Comparison of ENCODE assay signal across 20 cellular contexts in genomic region chr15:48360841-48361240, GRCh38. TPM values are rescaled to one million over a fixed set of nuclear protein-coding genes. Genes with fewer than 3 reads are reported as not detected.
A peak's percentile ranks its signal among the peaks of the same experiment; 100 is the strongest.
DNase-seq lines count a peak whose midpoint lies in the region; TF ChIP-seq lines count a peak whose summit lies in the region.
"Had no signal": no experiment of that assay in that cellular context is flagged by ENCODE, and none has a peak within 500 bp of the region (broad histone marks: within the 10 kb centered on the region; RNA-seq: fewer than 3 reads in every experiment).

No MANE protein-coding gene starts in this region.

- BruUV-seq in MCF 10A (replicated peaks; lab: Mats Ljungman, UMichigan), result no TSS peak

- DNase-seq in MCF 10A (ENCODE audit: unreplicated experiment) (peak; percentile 54), breast epithelium (ENCODE audit: low spot score in 2 of 2) (no peak), SK-N-MC (ENCODE audit: low read depth, low spot score) (no peak), fibroblast of mammary gland (ENCODE audit: low read depth) (peak; percentile 95), Ammon's horn (ENCODE audit: low spot score) (no peak), ovary (no peak), NCI-H748 (lab: John Stamatoyannopoulos, UW; ENCODE audit: unreplicated experiment) (no peak)
- DNase-seq in activated naive CD4-positive, alpha-beta T cell treated with Interleukin-2 at 50 U/mL for 16 hours, result no peak
- DNase-seq: amygdala; COR-L47; dermis blood vessel endothelial cell; hippocampal formation; KBM-7; left cardiac atrium; NCI-H146; NCI-H345; stimulated activated CD4-positive, alpha-beta T cell treated with anti-CD3 and anti-CD28 coated beads, Interleukin-4, amount 100 ng/mL, for 24 hours had no signal

- no peaks in the 10 kb centered on the region for H3K27me3 Mint-ChIP-seq in MCF 10A (ENCODE audit: insufficient read depth, unreplicated experiment)

- H3K4me1 ChIP-seq in breast epithelium (no peaks in the 10 kb centered on the region), ovary (ENCODE audit: insufficient read depth) (no peaks in the 10 kb centered on the region)

- H3K4me3 ChIP-seq in breast epithelium, result no peak overlapping the region
- H3K4me3 ChIP-seq in SK-N-MC, result no peak overlapping the region
- H3K4me3 ChIP-seq in fibroblast of mammary gland (ENCODE audit: control insufficient read depth, low read depth, low read length), result no peak overlapping the region
- no peak overlapping the region for H3K4me3 ChIP-seq in ovary

- CTCF ChIA-PET in MCF 10A (lab: Yijun Ruan, JAX), result interaction anchor here (1.4 to 3.6 kb wide), 3 partner anchors 20 to 495 kb away, joined by 3 to 35 read pairs (median 11); no protein-coding TSS in a partner anchor

- TF ChIP-seq EP300 in ovary (IDR thresholded peaks at IDR 0.05), result no peak

- H3K4me3 Mint-ChIP-seq in MCF 10A (ENCODE audit: unreplicated experiment), result no peak overlapping the region
- H3K4me3 Mint-ChIP-seq: type B pancreatic cell had no signal

- H3K4me1 Mint-ChIP-seq in MCF 10A (ENCODE audit: insufficient read depth, unreplicated experiment), result peaks cover 8% of the 10 kb centered on the region

- intact Hi-C loops in MCF 10A (cut with micrococcal nuclease), result no loop called here
- intact Hi-C loops in breast epithelium (cut with DNase I; ENCODE audit: low total_unique reads), result no loop called here
- intact Hi-C loops in ovary (cut with DNase I), result loop anchor here in 2 of 4 donors (5.0 to 10.0 kb wide), 2 partner anchors 284 to 441 kb away; partner anchors contain the start of gene FBN1 (in 1 of the 2)

- H3K27me3 ChIP-seq in breast epithelium, result no peaks in the 10 kb centered on the region
- no peaks in the 10 kb centered on the region for H3K27me3 ChIP-seq in ovary
- H3K27me3 ChIP-seq: neutrophil had no signal

- H3K27ac Mint-ChIP-seq in MCF 10A (ENCODE audit: low read depth, unreplicated experiment), result no peak overlapping the region
- H3K27ac Mint-ChIP-seq: activated T-helper 2 cell treated with anti-CD3 and anti-CD28 coated beads, Interferon-gamma antibody, Interleukin-2, Interleukin-4, amounts not matched to agents 10 μg/mL and 5 μg/mL and 100 μg/mL, durations not matched to agents 14 hours and 24 hours and 36 hours; type B pancreatic cell had no signal

- TF ChIP-seq POLR2A in breast epithelium (IDR thresholded peaks at IDR 0.05) (no peak), ovary (IDR thresholded peaks at IDR 0.05) (no peak)

- TF ChIP-seq CTCF in MCF 10A (IDR thresholded peaks at IDR 0.05; ENCODE audit: unreplicated experiment) (no peak), breast epithelium (IDR thresholded peaks at IDR 0.05) (no peak), fibroblast of mammary gland (conservative IDR thresholded peaks at IDR 0.05; ENCODE audit: control insufficient read depth, insufficient read depth, low read depth, low read length) (no peak), ovary (IDR thresholded peaks at IDR 0.05) (no peak)

- no peaks in the 10 kb centered on the region for H3K9me3 ChIP-seq in breast epithelium
- H3K9me3 ChIP-seq in SK-N-MC (ENCODE audit: low read depth, low read length), result no peaks in the 10 kb centered on the region
- H3K9me3 ChIP-seq in ovary, result no peaks in the 10 kb centered on the region
- H3K9me3 ChIP-seq: neutrophil had no signal

- H3K9me3 Mint-ChIP-seq in MCF 10A (ENCODE audit: unreplicated experiment), result peaks cover 8% of the 10 kb centered on the region
- H3K9me3 Mint-ChIP-seq: activated T-helper 2 cell treated with anti-CD3 and anti-CD28 coated beads, Interferon-gamma antibody, Interleukin-2, Interleukin-4, amounts not matched to agents 10 μg/mL and 5 μg/mL and 100 μg/mL, durations not matched to agents 14 hours and 24 hours and 36 hours had no signal

- peak overlapping the region; percentile 6 for H3K9ac ChIP-seq in SK-N-MC (ENCODE audit: insufficient read length)

- H3K36me3 ChIP-seq in breast epithelium (no peaks in the 10 kb centered on the region), SK-N-MC (ENCODE audit: insufficient read depth, low read length) (no peaks in the 10 kb centered on the region), ovary (no peaks in the 10 kb centered on the region)
- H3K36me3 ChIP-seq: neutrophil had no signal

- 90 to 95% (median 91%) methylated on average over 2 of the region's 2 CpGs for WGBS in ovary, 3 donors

- no peaks in the 10 kb centered on the region for H3K36me3 Mint-ChIP-seq in MCF 10A (ENCODE audit: insufficient read depth, unreplicated experiment)

- H3K27ac ChIP-seq in breast epithelium, result no peak overlapping the region
- no peak overlapping the region; the same call in 1 of the 2 replicates for H3K27ac ChIP-seq in SK-N-MC
- H3K27ac ChIP-seq in ovary, result no peak overlapping the region
- H3K27ac ChIP-seq: neutrophil had no signal

- POLR2A ChIA-PET in MCF 10A (lab: Yijun Ruan, JAX), result interaction anchor here (0.8 kb wide), 1 partner anchor 482 kb away, joined by 3 read pairs; no protein-coding TSS in a partner anchor

RNA-seq across cellular contexts. Expression of gene DUT, which starts 29.6 kb away (rescaled TPM):
- total RNA-seq in MCF 10A (2022) (54.0 and 81.1 TPM in 2 replicates), breast epithelium (100 to 1,000 TPM; 101 to 105 (median 105) TPM), ovary (100 to 1,000 TPM in 3 of 7 donors, 10 to 100 TPM in 4; 72.6 to 131 (median 95.0) TPM)
- 10 to 100 TPM; 63.1 to 84.1 TPM for polyA plus RNA-seq in ovary

Comparison
In these comparisons a context has a peak if more than half of its experiments do, and no peak if none do; other contexts are left out.
1. DNase-seq: peak in MCF 10A (single experiment) and fibroblast of mammary gland (single experiment); none in breast epithelium (0 of 2), SK-N-MC (single experiment), Ammon's horn (single experiment), activated naive CD4-positive, alpha-beta T cell treated with Interleukin-2 at 50 U/mL for 16 hours (single experiment), ovary (0 of 5) and NCI-H748 (single experiment).